In the genomic region with DNA sequence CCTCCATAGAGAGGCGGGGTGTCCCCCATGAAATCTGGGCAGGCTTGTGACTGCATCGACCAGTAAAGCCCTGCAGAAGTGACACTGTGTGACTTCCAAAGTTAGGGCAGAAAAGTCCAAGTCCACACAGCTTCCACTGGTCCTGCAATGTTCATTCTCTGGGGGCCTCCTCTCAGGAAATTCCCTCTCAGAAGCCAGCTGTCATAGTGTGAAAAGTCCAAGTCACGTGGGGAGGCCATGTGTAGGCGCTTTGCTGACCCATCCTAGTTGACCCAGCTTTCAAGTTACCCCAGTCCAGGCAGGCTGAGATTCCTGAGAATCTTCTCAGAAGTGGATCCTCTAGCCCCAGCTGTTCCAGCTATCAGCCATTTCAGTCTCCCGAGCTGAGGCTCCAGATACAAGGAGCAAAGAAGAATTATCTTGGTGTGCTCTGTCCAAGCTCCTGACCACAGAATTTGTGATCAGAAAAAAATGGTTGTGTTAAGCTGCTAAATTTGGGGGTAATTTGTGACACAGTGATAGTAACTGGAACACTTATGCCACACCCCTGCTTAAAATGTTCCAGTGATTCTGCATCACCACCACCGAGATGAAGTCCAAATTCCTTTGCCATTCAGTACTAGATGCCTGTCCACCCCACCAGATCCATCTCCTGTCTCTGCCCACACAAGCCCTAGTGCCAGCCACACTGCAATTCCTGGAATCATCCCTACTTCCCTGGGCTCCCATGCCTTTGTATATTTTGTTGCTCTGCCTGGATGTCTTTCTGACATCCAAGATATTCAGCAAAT, we compare ENCODE assay signal across 29 cellular contexts. TPM values are rescaled to one million over a fixed set of nuclear protein-coding genes. Genes with fewer than 3 reads are reported as not detected.
A peak's percentile ranks its signal among the peaks of the same experiment; 100 is the strongest.
DNase-seq lines count a peak whose midpoint lies in the region; ATAC-seq and TF ChIP-seq lines count a peak whose summit lies in the region.
"Had no signal": no experiment of that assay in that cellular context is flagged by ENCODE, and none has a peak within 500 bp of the region (broad histone marks: within the 10 kb centered on the region; RNA-seq: fewer than 3 reads in every experiment).

No MANE protein-coding gene starts in this region.

- no peak overlapping the region for H3K4me3 ChIP-seq in uterus
- H3K4me3 ChIP-seq: cardiac muscle cell, tibial nerve had no signal

- ATAC-seq in Right ventricle myocardium superior (ENCODE audit: poor library complexity) (peak; percentile 38), GM21576 (IDR thresholded peaks at IDR 0.05; ENCODE audit: unreplicated experiment) (no peak), GM18511 (IDR thresholded peaks at IDR 0.05; ENCODE audit: unreplicated experiment) (no peak)
- ATAC-seq: activated T-cell treated with anti-CD3 and anti-CD28 coated beads, Interleukin-2, amount 50 U/mL, for 72 hours; SK-N-SH treated with all-trans-retinoic acid at 6 μM for 48 hours; stimulated activated naive CD8-positive, alpha-beta T cell treated with anti-CD3 and anti-CD28 coated beads, Interleukin-15, amount 100 ng/mL, for 72 hours had no signal

- peak overlapping the region; percentile 43 to 64 for H3K27ac ChIP-seq in uterus
- H3K27ac ChIP-seq: cardiac muscle cell had no signal

- DNase-seq in DMS53 (lab: John Stamatoyannopoulos, UW) (peak; percentile 23), DMS53 treated with DMSO at 0.1 percent for 48 hours (lab: John Stamatoyannopoulos, UW; ENCODE audit: unreplicated experiment) (no peak), Right ventricle myocardium superior (no peak), myocyte (ENCODE audit: low read depth) (peak; percentile 76), uterus (peak; percentile 52 to 55), posterior cingulate gyrus (no peak)
- DNase-seq: 8988T; activated CD4-positive, alpha-beta T cell treated with anti-CD3 and anti-CD28 coated beads for 48 hours; activated naive CD4-positive, alpha-beta T cell treated with Interleukin-2 at 50 U/mL for 16 hours; activated T-cell treated with anti-CD3 and anti-CD28 coated beads, Interleukin-2, amount 50 U/mL, for 72 hours; AML-193; amygdala; CD4-positive, alpha-beta memory T cell; cortex of kidney; GDM1; GOT3; islet precursor cell; naive B cell; NCI-H187; NCI-H69; retina; RPMI8226; stimulated activated naive CD8-positive, alpha-beta T cell treated with anti-CD3 and anti-CD28 coated beads, Interleukin-15, amount 100 ng/mL, for 72 hours; T-helper 2 cell had no signal

- no peaks in the 10 kb centered on the region for H3K9me3 ChIP-seq in uterus
- H3K9me3 ChIP-seq: tibial nerve had no signal

- no peaks in the 10 kb centered on the region for H3K27me3 ChIP-seq in uterus
- H3K27me3 ChIP-seq: tibial nerve had no signal

- intact Hi-C loops in Right ventricle myocardium superior (cut with DNase I) (loop anchor here (5.0 kb wide), 1 partner anchor 124 kb away; no protein-coding TSS in a partner anchor), uterus (cut with DNase I; ENCODE audit: low total_unique reads) (loop anchor here (10.0 kb wide), 2 partner anchors 59 to 289 kb away; no protein-coding TSS in a partner anchor), posterior cingulate gyrus (cut with DNase I) (loop anchor here (5.0 kb wide), 3 partner anchors 61 to 281 kb away; no protein-coding TSS in a partner anchor)

- TF ChIP-seq POLR2A in uterus (IDR thresholded peaks at IDR 0.05), result no peak

- no peaks in the 10 kb centered on the region for H3K36me3 ChIP-seq in uterus
- H3K36me3 ChIP-seq: cardiac muscle cell, tibial nerve had no signal

- TF ChIP-seq CTCF in uterus (IDR thresholded peaks at IDR 0.05), result no peak

- H3K4me1 ChIP-seq in uterus, result peaks cover 0 to 4% of the 10 kb centered on the region in 2 donors

RNA-seq across cellular contexts. Expression of a gene that starts 2.6 kb away (rescaled TPM):
- total RNA-seq in Right ventricle myocardium superior (1.2 TPM), myocyte (0.16 and 0.52 TPM in 2 replicates), uterus (1 to 10 TPM in 3 of 4 donors, under 1 TPM in 1; 0.88 to 9.1 (median 2.2) TPM)
- 0.67 TPM for polyA plus RNA-seq in myocyte (2012)
- total RNA-seq: activated T-cell treated with anti-CD3 and anti-CD28 coated beads, Interleukin-2, amount 50 U/mL, for 72 hours; CD4-positive, alpha-beta memory T cell had no signal

Comparison
In these comparisons a context has a peak if more than half of its experiments do, and no peak if none do; other contexts are left out.
1. DNase-seq: peak in DMS53 (single experiment), myocyte (single experiment) and uterus (2 of 2); none in DMS53 treated with DMSO at 0.1 percent for 48 hours (single experiment), Right ventricle myocardium superior (single experiment) and posterior cingulate gyrus (0 of 10).